18 cellular contexts compared by ENCODE assay signal in the genomic region with DNA sequence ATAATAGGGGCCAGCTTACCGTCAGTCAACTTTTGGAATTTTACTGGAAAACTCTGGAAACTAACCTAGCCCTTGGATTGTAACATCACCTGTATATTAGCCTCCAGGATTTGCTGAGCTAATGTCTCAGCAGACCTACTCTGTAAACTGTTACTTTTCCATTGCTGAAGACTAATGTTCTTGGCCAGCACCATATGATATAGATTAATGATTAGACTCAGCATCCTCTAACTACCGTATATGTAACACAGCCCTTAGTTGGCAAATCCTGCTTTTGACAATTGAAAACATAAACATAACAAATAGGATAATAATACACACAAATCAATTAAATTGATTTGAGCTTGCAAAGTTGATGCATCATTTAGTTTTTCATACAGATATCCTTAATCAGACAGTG. TPM values are rescaled to one million over a fixed set of nuclear protein-coding genes. Genes with fewer than 3 reads are reported as not detected.
DNase-seq lines count a peak whose midpoint lies in the region; ATAC-seq and TF ChIP-seq lines count a peak whose summit lies in the region.
"Had no signal": no experiment of that assay in that cellular context is flagged by ENCODE, and none has a peak within 500 bp of the region (broad histone marks: within the 10 kb centered on the region; RNA-seq: fewer than 3 reads in every experiment).

No MANE protein-coding gene starts in this region.

- no peaks in the 10 kb centered on the region for H3K4me1 Mint-ChIP-seq in T-helper 2 cell treated with Interferon-gamma antibody and Interleukin-4, amounts not matched to agents 5 μg/mL and 100 μg/mL, for 36 hours (ENCODE audit: low read depth)
- no peaks in the 10 kb centered on the region for H3K4me1 Mint-ChIP-seq in HFFc6 (ENCODE audit: low read depth)

- H3K27me3 Mint-ChIP-seq in T-helper 2 cell treated with Interferon-gamma antibody and Interleukin-4, amounts not matched to agents 5 μg/mL and 100 μg/mL, for 36 hours (ENCODE audit: low read depth) = no peaks in the 10 kb centered on the region
- peaks cover 4% of the 10 kb centered on the region; the same call in 1 of the 2 replicates for H3K27me3 Mint-ChIP-seq in HFFc6 (ENCODE audit: insufficient read depth)

- no peak for TF ChIP-seq CTCF in HFFc6 (IDR thresholded peaks at IDR 0.05)

- DNase-seq in T-helper 2 cell treated with Interferon-gamma antibody and Interleukin-4, amounts not matched to agents 5 μg/mL and 100 μg/mL, for 36 hours (ENCODE audit: low spot score) = no peak
- DNase-seq in HFFc6 = no peak
- DNase-seq: DND-41; H7; IMR-90; Kasumi-1; NCI-H1105; NCI-H1694 treated with DMSO at 0.1 percent for 48 hours; NK-92 treated with Interleukin-12 subunit alpha and Interleukin-12 subunit beta, amount 100 ng/mL, for 24 hours; SHP77 treated with DMSO at 0.1 percent for 48 hours had no signal

- H3K9me3 Mint-ChIP-seq in T-helper 2 cell treated with Interferon-gamma antibody and Interleukin-4, amounts not matched to agents 5 μg/mL and 100 μg/mL, for 36 hours = peaks cover 3% of the 10 kb centered on the region
- no peaks in the 10 kb centered on the region for H3K9me3 Mint-ChIP-seq in HFFc6

- ATAC-seq in GM18502 (IDR thresholded peaks at IDR 0.05; ENCODE audit: poor library complexity, unreplicated experiment) (peak; percentile 2), GM18907 (IDR thresholded peaks at IDR 0.05; ENCODE audit: unreplicated experiment) (peak; percentile 50), HG02642 (IDR thresholded peaks at IDR 0.05; ENCODE audit: poor library complexity, unreplicated experiment) (peak; percentile 22), HG03571 (IDR thresholded peaks at IDR 0.05; ENCODE audit: unreplicated experiment) (peak; percentile 27), HG03342 (IDR thresholded peaks at IDR 0.05; ENCODE audit: unreplicated experiment) (no peak), HG03469 (IDR thresholded peaks at IDR 0.05; ENCODE audit: unreplicated experiment) (no peak)
- ATAC-seq: A549, SK-N-SH treated with all-trans-retinoic acid at 6 μM for 48 hours had no signal

- H3K27ac Mint-ChIP-seq in T-helper 2 cell treated with Interferon-gamma antibody and Interleukin-4, amounts not matched to agents 5 μg/mL and 100 μg/mL, for 36 hours = no peak overlapping the region
- no peak overlapping the region for H3K27ac Mint-ChIP-seq in HFFc6

- no peaks in the 10 kb centered on the region for H3K36me3 Mint-ChIP-seq in T-helper 2 cell treated with Interferon-gamma antibody and Interleukin-4, amounts not matched to agents 5 μg/mL and 100 μg/mL, for 36 hours (ENCODE audit: low read depth)
- no peaks in the 10 kb centered on the region for H3K36me3 Mint-ChIP-seq in HFFc6 (ENCODE audit: low read depth)

- H3K4me3 Mint-ChIP-seq in T-helper 2 cell treated with Interferon-gamma antibody and Interleukin-4, amounts not matched to agents 5 μg/mL and 100 μg/mL, for 36 hours = no peak overlapping the region
- H3K4me3 Mint-ChIP-seq in HFFc6 = no peak overlapping the region

RNA-seq across cellular contexts. Expression of a gene that starts 26.6 kb away (rescaled TPM):
- total RNA-seq in HFFc6 (2021; fragmentation: NEBNext Ultra II Directional; extraction: Animal tissue kit (Norgen Biotek cat#: 25700)) = 10 to 100 TPM; 78.3 to 93.4 (median 87.8) TPM

Comparison
In these comparisons a context has a peak if more than half of its experiments do, and no peak if none do; other contexts are left out.
1. ATAC-seq: peak in GM18502 (single experiment), GM18907 (single experiment), HG02642 (single experiment) and HG03571 (single experiment); none in HG03342 (single experiment) and HG03469 (single experiment).